ENCODE assay signal across 15 cellular contexts in the genomic region with DNA sequence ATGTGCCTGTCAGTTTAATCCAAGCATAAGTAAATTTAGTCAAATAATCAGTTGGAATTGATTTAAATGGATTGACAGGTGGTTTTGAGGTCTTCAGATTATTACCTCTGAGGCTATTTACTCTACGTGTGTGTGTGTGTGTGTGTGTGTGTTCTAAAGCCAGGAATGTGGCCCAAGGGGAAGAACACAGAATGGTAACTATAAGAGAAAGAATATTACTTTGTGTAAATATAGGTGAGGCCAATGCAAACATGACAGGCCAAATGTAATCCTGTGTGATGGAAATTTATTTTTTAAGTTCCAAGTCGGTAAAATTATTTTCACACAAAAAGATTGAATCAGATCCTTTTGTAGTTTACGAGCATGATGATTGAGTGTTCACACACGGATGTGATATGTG.
"Had no signal": no experiment of that assay in that cellular context is flagged by ENCODE, and none has a peak within 500 bp of the region (broad histone marks: within the 10 kb centered on the region; RNA-seq: fewer than 3 reads in every experiment).

No MANE protein-coding gene starts in this region.

- H3K36me3 ChIP-seq: suprapubic skin, upper lobe of left lung, WERI-Rb-1 had no signal

- H3K4me1 ChIP-seq: suprapubic skin had no signal

- H3K4me3 ChIP-seq: suprapubic skin, upper lobe of left lung had no signal

- H3K27me3 ChIP-seq: suprapubic skin, upper lobe of left lung had no signal

- DNase-seq: activated CD4-positive, alpha-beta T cell treated with anti-CD3 and anti-CD28 coated beads for 4 hours; activated CD8-positive, alpha-beta T cell treated with anti-CD3 and anti-CD28 coated beads, Interleukin-2, amount 10 ng/mL, durations not matched to agents 7 days and 5 days; activated naive CD4-positive, alpha-beta T cell treated with anti-CD3 and anti-CD28 coated beads for 36 hours; central memory CD4-positive, alpha-beta T cell; effector memory CD8-positive, alpha-beta T cell; glutamatergic neuron; mesenchymal stem cell; stimulated activated CD4-positive, alpha-beta T cell treated with anti-CD3 and anti-CD28 coated beads, Interleukin-4, amount 100 ng/mL, for 1 hour; stimulated activated CD8-positive, alpha-beta memory T cell treated with anti-CD3 and anti-CD28 coated beads, Interleukin-4, amount 100 ng/mL, for 48 hours; stimulated activated naive CD8-positive, alpha-beta T cell treated with anti-CD3 and anti-CD28 coated beads, Interleukin-15, Interleukin-2, amounts not matched to agents 100 U/mL and 50 U/mL, for 24 hours; T-helper 9 cell; WERI-Rb-1 had no signal

- ATAC-seq: activated CD8-positive, alpha-beta T cell treated with anti-CD3 and anti-CD28 coated beads, Interleukin-2, amount 10 ng/mL, durations not matched to agents 7 days and 5 days; effector memory CD8-positive, alpha-beta T cell; left lobe of liver; stimulated activated naive CD8-positive, alpha-beta T cell treated with anti-CD3 and anti-CD28 coated beads, Interleukin-15, Interleukin-2, amounts not matched to agents 100 U/mL and 50 U/mL, for 24 hours had no signal

- H3K9me3 ChIP-seq: suprapubic skin had no signal

- H3K27ac ChIP-seq: suprapubic skin, upper lobe of left lung, WERI-Rb-1 had no signal
